Comparison of ENCODE assay signal across 9 cellular contexts in the genomic region with DNA sequence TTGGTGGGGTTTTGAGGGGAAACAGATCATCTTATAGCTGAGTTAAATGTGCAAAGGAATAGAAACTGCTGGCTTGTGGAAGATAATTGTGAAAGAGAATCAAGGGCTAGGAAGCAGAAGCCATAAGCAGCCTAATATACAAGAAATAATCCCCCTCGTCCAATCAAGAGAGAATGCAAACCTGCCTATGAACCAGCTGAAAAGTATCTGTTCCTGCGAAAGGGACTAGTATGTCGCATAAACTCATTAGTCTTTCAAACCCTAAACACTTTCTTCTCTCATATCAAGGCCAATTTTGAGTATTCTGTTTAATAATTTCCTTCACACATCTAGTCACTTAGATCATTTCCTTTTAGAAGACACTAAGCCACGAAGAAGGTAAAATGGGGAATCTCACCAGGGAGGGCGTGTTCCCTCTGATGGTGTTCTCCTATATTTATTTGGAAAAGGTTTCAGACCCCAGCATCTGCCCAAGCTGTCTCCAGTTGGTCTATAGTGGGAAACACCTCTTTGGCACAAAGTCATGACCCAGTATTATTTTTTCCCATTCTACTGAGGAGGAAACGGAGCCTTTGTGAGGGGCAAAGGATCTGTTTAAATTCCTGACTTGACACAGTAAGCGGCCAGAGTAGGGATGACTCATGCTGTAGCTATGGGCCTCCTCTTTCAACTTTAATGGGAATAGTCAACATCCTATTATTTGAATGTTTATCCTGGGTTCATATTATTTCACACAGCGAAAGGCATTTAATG.
DNase-seq lines count a peak whose midpoint lies in the region; ATAC-seq and TF ChIP-seq lines count a peak whose summit lies in the region.
"Had no signal": no experiment of that assay in that cellular context is flagged by ENCODE, and none has a peak within 500 bp of the region (broad histone marks: within the 10 kb centered on the region; RNA-seq: fewer than 3 reads in every experiment).

No MANE protein-coding gene starts in this region.

- no peak overlapping the region for H3K4me3 ChIP-seq in RWPE2 (ENCODE audit: severe bottlenecking)
- H3K4me3 ChIP-seq in gastroesophageal sphincter, result no peak overlapping the region
- H3K4me3 ChIP-seq in sigmoid colon, result no peak overlapping the region

- H3K9me3 ChIP-seq in RWPE2 (ENCODE audit: severe bottlenecking) (no peaks in the 10 kb centered on the region), gastroesophageal sphincter (no peaks in the 10 kb centered on the region), sigmoid colon (no peaks in the 10 kb centered on the region)
- H3K9me3 ChIP-seq: neutrophil had no signal

- H3K36me3 ChIP-seq in RWPE2 (ENCODE audit: low read depth) (no peaks in the 10 kb centered on the region), gastroesophageal sphincter (no peaks in the 10 kb centered on the region), sigmoid colon (no peaks in the 10 kb centered on the region)
- H3K36me3 ChIP-seq: neutrophil had no signal

- ATAC-seq in RWPE2 (ENCODE audit: low read depth) (peak; percentile 95), gastroesophageal sphincter (peak; percentile 70), HG02981 (IDR thresholded peaks at IDR 0.05; ENCODE audit: unreplicated experiment) (no peak)

- H3K27me3 ChIP-seq in RWPE2 (ENCODE audit: insufficient read depth, poor library complexity, severe bottlenecking) (no peaks in the 10 kb centered on the region), gastroesophageal sphincter (no peaks in the 10 kb centered on the region), sigmoid colon (no peaks in the 10 kb centered on the region)
- H3K27me3 ChIP-seq: neutrophil had no signal

- TF ChIP-seq CTCF in RWPE2 (IDR thresholded peaks at IDR 0.05; ENCODE audit: poor library complexity, severe bottlenecking) (no peak), gastroesophageal sphincter (IDR thresholded peaks at IDR 0.05) (no peak), sigmoid colon (IDR thresholded peaks at IDR 0.05) (no peak)

- H3K4me1 ChIP-seq in RWPE2 (ENCODE audit: insufficient read depth, poor library complexity, severe bottlenecking), result peaks cover 17% of the 10 kb centered on the region
- H3K4me1 ChIP-seq in gastroesophageal sphincter, result peaks cover 3 to 17% (median 9%) of the 10 kb centered on the region in 3 donors
- peaks cover 0 to 21% (median 13%) of the 10 kb centered on the region in 4 donors for H3K4me1 ChIP-seq in sigmoid colon

- WGBS in gastroesophageal sphincter (ENCODE audit: low coverage in 1 of 2), 2 donors, result 47 to 49% methylated on average over 8 of the region's 8 CpGs
- 79 to 81% methylated on average over 8 of the region's 8 CpGs for WGBS in sigmoid colon, 2 donors

- intact Hi-C loops in sigmoid colon (cut with DNase I), result no loop called here

- DNase-seq in GM04503 (ENCODE audit: low read depth), result peak; percentile 35
- no peak for DNase-seq in RWPE2 (ENCODE audit: low spot score)
- no peak for DNase-seq in sigmoid colon
- DNase-seq in NCI-H345 treated with DMSO at 0.1 percent for 48 hours (lab: John Stamatoyannopoulos, UW; ENCODE audit: unreplicated experiment), result no peak
- no peak for DNase-seq in stimulated activated CD8-positive, alpha-beta memory T cell treated with anti-CD3 and anti-CD28 coated beads, Interleukin-4, amount 100 ng/mL, for 48 hours
- DNase-seq in NCI-H510A (lab: John Stamatoyannopoulos, UW), result no peak

- peak overlapping the region; percentile 45 for H3K27ac ChIP-seq in RWPE2 (ENCODE audit: poor library complexity, severe bottlenecking)
- peak overlapping the region in 3 of 4 donors; percentile 17 to 64 (median 49) for H3K27ac ChIP-seq in gastroesophageal sphincter
- peak overlapping the region; percentile 31 to 62 (median 48) for H3K27ac ChIP-seq in sigmoid colon
- H3K27ac ChIP-seq: neutrophil had no signal

- TF ChIP-seq POLR2A in gastroesophageal sphincter (IDR thresholded peaks at IDR 0.05), result no peak
- no peak for TF ChIP-seq POLR2A in sigmoid colon (IDR thresholded peaks at IDR 0.05)

- TF ChIP-seq EP300 in gastroesophageal sphincter (IDR thresholded peaks at IDR 0.05) (no peak), sigmoid colon (IDR thresholded peaks at IDR 0.05) (no peak)
